Comparison of ENCODE assay signal across 8 cellular contexts in the genomic region with DNA sequence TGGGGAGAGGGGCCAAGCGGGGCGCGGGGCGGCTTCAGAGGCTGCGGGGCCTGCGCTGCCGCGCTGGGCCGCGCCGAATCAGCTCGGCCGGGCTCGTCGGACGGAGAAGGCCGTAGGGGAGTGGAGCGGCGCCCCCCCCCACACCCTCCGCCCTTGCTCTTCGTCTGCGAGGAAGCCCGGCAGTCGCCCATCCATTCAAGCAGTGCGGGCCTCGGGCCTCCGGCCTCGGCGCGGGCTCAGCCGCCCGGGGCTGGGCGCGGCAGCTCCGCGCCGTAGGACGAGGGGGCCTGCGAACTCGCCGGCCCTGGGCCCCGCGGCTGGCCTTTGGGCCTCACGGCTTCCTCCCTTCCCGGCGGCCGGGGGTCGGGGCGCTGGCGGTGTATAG.
DNase-seq lines count a peak whose midpoint lies in the region; ATAC-seq, FAIRE-seq and TF ChIP-seq lines count a peak whose summit lies in the region.

No MANE protein-coding gene starts in this region.

- H3K27me3 ChIP-seq in ACC112 (ENCODE audit: insufficient read depth, low read length) (no peaks in the 10 kb centered on the region), mucosa of stomach (ENCODE audit: control insufficient read depth, insufficient read depth, low read length) (no peaks in the 10 kb centered on the region)

- H3K9me3 ChIP-seq in mucosa of stomach (ENCODE audit: control insufficient read depth, low read length) = no peaks in the 10 kb centered on the region

- peak overlapping the region; percentile 58 for H3K9ac ChIP-seq in mucosa of stomach (ENCODE audit: low read length)

- H3K79me2 ChIP-seq in ACC112 (ENCODE audit: control insufficient read depth, insufficient read depth, low read length, unreplicated experiment) = peaks cover 54% of the 10 kb centered on the region

- peak overlapping the region; percentile 94 for H3K27ac ChIP-seq in ACC112 (ENCODE audit: low read depth, low read length)

- H3K36me3 ChIP-seq in ACC112 (ENCODE audit: insufficient read depth, low read length) (peaks cover 14% of the 10 kb centered on the region), mucosa of stomach (ENCODE audit: control insufficient read depth, insufficient read depth, low read length) (no peaks in the 10 kb centered on the region)

- ATAC-seq in GM19455 (IDR thresholded peaks at IDR 0.05; ENCODE audit: unreplicated experiment) (peak; percentile 23), HG03571 (IDR thresholded peaks at IDR 0.05; ENCODE audit: unreplicated experiment) (peak; percentile 18)

- FAIRE-seq in D721Med (lab: Jason Lieb, UNC) = no peak

- DNase-seq in choroid plexus epithelial cell (ENCODE audit: low read depth) (no peak), DMS153 treated with DMSO at 0.1 percent for 48 hours (lab: John Stamatoyannopoulos, UW; ENCODE audit: unreplicated experiment) (no peak), DMS 273 treated with DMSO at 0.1 percent for 48 hours (lab: John Stamatoyannopoulos, UW) (no peak), D721Med (ENCODE audit: insufficient read length, low spot score) (no peak)

- H2AFZ ChIP-seq in ACC112 (ENCODE audit: low read length, unreplicated experiment) = no peak overlapping the region

- H3K4me1 ChIP-seq in ACC112 (ENCODE audit: control insufficient read depth, insufficient read depth, low read length, unreplicated experiment) (peaks cover 42% of the 10 kb centered on the region), mucosa of stomach (ENCODE audit: control insufficient read depth, insufficient read depth, low read length) (peaks cover 15% of the 10 kb centered on the region)

- TF ChIP-seq CTCF in choroid plexus epithelial cell (conservative IDR thresholded peaks at IDR 0.05; ENCODE audit: low read depth, low read length) = no peak
- no peak for TF ChIP-seq CTCF in D721Med (IDR thresholded peaks at IDR 0.05; ENCODE audit: insufficient read depth, missing control alignments)

- H3K4me3 ChIP-seq in ACC112 (ENCODE audit: low read depth, low read length) (peak overlapping the region; percentile 88), choroid plexus epithelial cell (ENCODE audit: low read depth, low read length) (peak overlapping the region; percentile 85), mucosa of stomach (ENCODE audit: low read length) (peak overlapping the region; percentile 52)
